10 cellular contexts compared by ENCODE assay signal in the genomic region with DNA sequence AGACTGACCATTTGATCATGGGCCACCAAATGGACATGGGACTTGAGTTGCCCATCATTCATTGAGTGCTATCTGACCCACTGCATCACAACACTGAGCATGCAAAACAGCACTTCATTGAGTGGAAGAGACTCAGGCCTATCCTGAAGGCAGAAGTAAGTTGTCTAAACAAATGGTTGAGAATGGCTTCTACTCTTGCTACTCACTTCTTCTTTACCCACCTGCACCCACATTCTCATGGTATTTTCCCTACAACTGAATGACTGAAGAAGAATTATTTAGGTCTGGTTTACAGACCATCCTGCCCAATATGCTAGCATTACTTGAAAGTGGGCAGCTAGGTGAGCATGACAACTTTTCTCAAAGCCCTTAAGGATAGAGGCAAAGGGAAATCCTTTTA. TPM values are rescaled to one million over a fixed set of nuclear protein-coding genes. Genes with fewer than 3 reads are reported as not detected.
"Had no signal": no experiment of that assay in that cellular context is flagged by ENCODE, and none has a peak within 500 bp of the region (broad histone marks: within the 10 kb centered on the region; RNA-seq: fewer than 3 reads in every experiment).

No MANE protein-coding gene starts in this region.

- H3K36me3 Mint-ChIP-seq: IgD-negative memory B cell had no signal

- H3K9ac ChIP-seq: KMS-11 had no signal

- H3K27ac ChIP-seq: HL-60, KMS-11 had no signal

- H3K27me3 Mint-ChIP-seq: IgD-negative memory B cell had no signal

- ATAC-seq: HepG2, K562 had no signal

- FAIRE-seq: HepG2, HTR-8/SVneo, K562 had no signal

- H3K4me3 Mint-ChIP-seq: IgD-negative memory B cell had no signal

- H3K4me3 ChIP-seq: K562 had no signal

- DNase-seq: IMR-90, KBM-7, KG1 had no signal

- H3K4me2 ChIP-seq: KMS-11 had no signal

RNA-seq across cellular contexts. Expression of a gene that starts 41.0 kb away (rescaled TPM):
- total RNA-seq: HT1080, IMR-90 had no signal
- polyA plus RNA-seq: IMR-90 had no signal
